ENCODE assay signal across 8 cellular contexts in genomic region chr2:127526142-127526939, GRCh38. TPM values are rescaled to one million over a fixed set of nuclear protein-coding genes. Genes with fewer than 3 reads are reported as not detected.
DNase-seq lines count a peak whose midpoint lies in the region; ATAC-seq lines count a peak whose summit lies in the region.

TSS of gene IWS1 (minus strand) at chr2:127526489. CDS start at chr2:127526208, 281 bp downstream.

- ATAC-seq in GM19043 (IDR thresholded peaks at IDR 0.05; ENCODE audit: low read depth, unreplicated experiment) (peak; percentile 86), HG03378 (IDR thresholded peaks at IDR 0.05; ENCODE audit: unreplicated experiment) (peak; percentile 81)

- DNase-seq in AG20443 (ENCODE audit: low spot score) (peak; percentile 96), NCI-H460 (ENCODE audit: extremely low read depth, low read depth) (peak; percentile 96), cerebellar nuclear complex (lab: John Stamatoyannopoulos, UW) (peak; percentile 81 to 82), islet precursor cell (peak; percentile 98)
- DNase-seq in activated CD4-positive, CD25-positive, alpha-beta regulatory T cell treated with anti-CD3 and anti-CD28 coated beads, Interleukin-2, amount 50 U/mL, for 72 hours, result peak; percentile 89
- peak; percentile 80 to 89 (median 88) for DNase-seq in stimulated activated CD4-positive, alpha-beta T cell treated with anti-CD3 and anti-CD28 coated beads, Interleukin-12 subunit alpha, Interleukin-12 subunit beta, amount 100 ng/mL, for 48 hours (ENCODE audit: low read depth in 2 of 3, low spot score in 1 of 3)

RNA-seq across cellular contexts. Expression of gene IWS1, which starts in this region (rescaled TPM):
- total RNA-seq in NCI-H460 (2014; rRNA removed; shearing (Covaris generic)), result 49.7 and 49.8 TPM in 2 replicates
- 31.2 and 33.5 TPM in 2 replicates for polyA plus RNA-seq in NCI-H460 (2014; cell fraction: nucleus; rRNA removed)

Comparison
In these comparisons a context has a peak if more than half of its experiments do, and no peak if none do; other contexts are left out.
1. Peak in every context shown above with its lines: DNase-seq and ATAC-seq.